Comparison of ENCODE assay signal across 10 cellular contexts in the genomic region with DNA sequence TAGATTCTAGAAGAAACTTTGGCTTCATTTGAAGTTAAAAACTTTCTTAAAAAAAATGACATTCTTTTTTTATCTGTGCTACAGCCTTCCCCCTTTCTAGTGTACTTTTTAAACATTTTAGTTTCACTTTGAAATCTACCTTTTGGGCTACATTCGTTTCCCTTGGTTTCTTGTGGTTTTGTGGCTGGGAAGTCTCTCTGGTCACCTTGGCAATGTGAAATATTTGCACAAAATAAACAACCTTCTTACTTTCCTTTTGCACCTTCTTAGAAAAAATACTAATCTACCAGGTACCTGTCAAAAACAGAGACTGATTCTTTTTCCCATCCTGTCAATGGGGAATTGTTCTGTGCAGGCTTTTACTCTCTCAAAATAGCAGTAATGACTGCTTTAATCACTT.
DNase-seq lines count a peak whose midpoint lies in the region; ATAC-seq and TF ChIP-seq lines count a peak whose summit lies in the region.
"Had no signal": no experiment of that assay in that cellular context is flagged by ENCODE, and none has a peak within 500 bp of the region (broad histone marks: within the 10 kb centered on the region; RNA-seq: fewer than 3 reads in every experiment).

No MANE protein-coding gene starts in this region.

- peak; percentile 63 for DNase-seq in activated T-helper 2 cell treated with anti-CD3 and anti-CD28 coated beads, Interferon-gamma antibody, Interleukin-2, Interleukin-4, amounts not matched to agents 10 μg/mL and 5 μg/mL and 100 μg/mL, durations not matched to agents 14 hours and 24 hours and 36 hours (ENCODE audit: low spot score)
- DNase-seq in NCI-H128 (lab: John Stamatoyannopoulos, UW; ENCODE audit: unreplicated experiment) (no peak), CD14-positive monocyte (ENCODE audit: low spot score) (no peak)
- DNase-seq in stimulated activated CD4-positive, alpha-beta T cell treated with anti-CD3 and anti-CD28 coated beads, Interleukin-2, amount 100 ng/mL, for 48 hours = no peak
- DNase-seq: EL had no signal

- H3K4me3 Mint-ChIP-seq in activated T-helper 2 cell treated with anti-CD3 and anti-CD28 coated beads, Interferon-gamma antibody, Interleukin-2, Interleukin-4, amounts not matched to agents 10 μg/mL and 5 μg/mL and 100 μg/mL, durations not matched to agents 14 hours and 24 hours and 36 hours (ENCODE audit: low read depth) = peak overlapping the region; percentile 75
- H3K4me3 Mint-ChIP-seq in CD14-positive monocyte = peak overlapping the region in 1 of 2 donors; percentile 53

- no peaks in the 10 kb centered on the region for H3K27me3 ChIP-seq in BLaER1 treated with 17β-estradiol and CSF1 and Interleukin-3, amounts not matched to agents 10 nM and 100 nM

- no peak overlapping the region for H3K9ac ChIP-seq in BLaER1 treated with 17β-estradiol and CSF1 and Interleukin-3, amounts not matched to agents 10 nM and 100 nM

- peak overlapping the region; percentile 98 for H3K27ac Mint-ChIP-seq in activated T-helper 2 cell treated with anti-CD3 and anti-CD28 coated beads, Interferon-gamma antibody, Interleukin-2, Interleukin-4, amounts not matched to agents 10 μg/mL and 5 μg/mL and 100 μg/mL, durations not matched to agents 14 hours and 24 hours and 36 hours
- H3K27ac Mint-ChIP-seq in CD14-positive monocyte = no peak overlapping the region

- peaks cover 78% of the 10 kb centered on the region for H3K4me1 Mint-ChIP-seq in activated T-helper 2 cell treated with anti-CD3 and anti-CD28 coated beads, Interferon-gamma antibody, Interleukin-2, Interleukin-4, amounts not matched to agents 10 μg/mL and 5 μg/mL and 100 μg/mL, durations not matched to agents 14 hours and 24 hours and 36 hours (ENCODE audit: low read depth)
- peaks cover 12% of the 10 kb centered on the region for H3K4me1 Mint-ChIP-seq in CD14-positive monocyte

- no peaks in the 10 kb centered on the region for H4K20me1 ChIP-seq in BLaER1 treated with 17β-estradiol and CSF1 and Interleukin-3, amounts not matched to agents 10 nM and 100 nM

- H3K36me3 ChIP-seq in BLaER1 treated with 17β-estradiol and CSF1 and Interleukin-3, amounts not matched to agents 10 nM and 100 nM = no peaks in the 10 kb centered on the region

- no peaks in the 10 kb centered on the region for H3K9me3 Mint-ChIP-seq in activated T-helper 2 cell treated with anti-CD3 and anti-CD28 coated beads, Interferon-gamma antibody, Interleukin-2, Interleukin-4, amounts not matched to agents 10 μg/mL and 5 μg/mL and 100 μg/mL, durations not matched to agents 14 hours and 24 hours and 36 hours
- no peaks in the 10 kb centered on the region for H3K9me3 Mint-ChIP-seq in CD14-positive monocyte

- peaks cover 5 to 16% (median 13%) of the 10 kb centered on the region in 10 experiments; a peak in 15 of 20 replicates for H3K4me1 ChIP-seq in BLaER1 treated with 17β-estradiol and CSF1 and Interleukin-3, amounts not matched to agents 10 nM and 100 nM

- ATAC-seq in GM19395 (IDR thresholded peaks at IDR 0.05; ENCODE audit: unreplicated experiment) (peak; percentile 80), HG03342 (IDR thresholded peaks at IDR 0.05; ENCODE audit: unreplicated experiment) (peak; percentile 81), HG02840 (IDR thresholded peaks at IDR 0.05; ENCODE audit: low FRiP score, unreplicated experiment) (no peak)
- ATAC-seq: Panc1 had no signal

- H3K9me3 ChIP-seq in BLaER1 treated with 17β-estradiol and CSF1 and Interleukin-3, amounts not matched to agents 10 nM and 100 nM (replicated peaks in 1 of 11) = no peaks in the 10 kb centered on the region

- no peak overlapping the region for H3K4me3 ChIP-seq in BLaER1 treated with 17β-estradiol and CSF1 and Interleukin-3, amounts not matched to agents 10 nM and 100 nM

- H3K4me2 ChIP-seq in BLaER1 treated with 17β-estradiol and CSF1 and Interleukin-3, amounts not matched to agents 10 nM and 100 nM = peak overlapping the region; percentile 8 to 58 (median 46); a peak in 19 of 22 replicates

- H3K36me3 Mint-ChIP-seq in activated T-helper 2 cell treated with anti-CD3 and anti-CD28 coated beads, Interferon-gamma antibody, Interleukin-2, Interleukin-4, amounts not matched to agents 10 μg/mL and 5 μg/mL and 100 μg/mL, durations not matched to agents 14 hours and 24 hours and 36 hours (ENCODE audit: low read depth) = peaks cover 68% of the 10 kb centered on the region
- no peaks in the 10 kb centered on the region for H3K36me3 Mint-ChIP-seq in CD14-positive monocyte

- H3K27ac ChIP-seq in BLaER1 treated with 17β-estradiol and CSF1 and Interleukin-3, amounts not matched to agents 10 nM and 100 nM = no peak overlapping the region

- TF ChIP-seq CTCF in CD14-positive monocyte (IDR thresholded peaks at IDR 0.05) = no peak

- no peaks in the 10 kb centered on the region for H3K27me3 Mint-ChIP-seq in activated T-helper 2 cell treated with anti-CD3 and anti-CD28 coated beads, Interferon-gamma antibody, Interleukin-2, Interleukin-4, amounts not matched to agents 10 μg/mL and 5 μg/mL and 100 μg/mL, durations not matched to agents 14 hours and 24 hours and 36 hours (ENCODE audit: low read depth)
- peaks cover 2 to 5% (median 3%) of the 10 kb centered on the region in 3 donors for H3K27me3 Mint-ChIP-seq in CD14-positive monocyte (ENCODE audit: low read depth in 3 of 3)

- intact Hi-C loops in activated T-helper 2 cell treated with anti-CD3 and anti-CD28 coated beads, Interferon-gamma antibody, Interleukin-2, Interleukin-4, amounts not matched to agents 10 μg/mL and 5 μg/mL and 100 μg/mL, durations not matched to agents 14 hours and 24 hours and 36 hours (cut with micrococcal nuclease) = loop anchor here (1.0 to 5.0 kb wide), 5 partner anchors 171 to 688 kb away; a partner anchor contains a TSS
- intact Hi-C loops in CD14-positive monocyte (cut with micrococcal nuclease) = no loop called here
